Comparison of ENCODE assay signal across 1 cellular context in genomic region chr10:92849234-92849525, GRCh38.
TF ChIP-seq lines count a peak whose summit lies in the region.

No MANE protein-coding gene starts in this region.

TF ChIP-seq in HCT116, 20 proteins besides CTCF, POLR2A, EP300 and RAD21 (continued from another document):
- TF ChIP-seq MAX (IDR thresholded peaks at IDR 0.05) (no peak), ATF3 (IDR thresholded peaks at IDR 0.05) (no peak)
